In genomic region chr3:151087648-151088047, GRCh38 we compare ENCODE assay signal across 9 cellular contexts. TPM values are rescaled to one million over a fixed set of nuclear protein-coding genes. Genes with fewer than 3 reads are reported as not detected.
DNase-seq lines count a peak whose midpoint lies in the region; ATAC-seq, FAIRE-seq and TF ChIP-seq lines count a peak whose summit lies in the region.
"Had no signal": no experiment of that assay in that cellular context is flagged by ENCODE, and none has a peak within 500 bp of the region (broad histone marks: within the 10 kb centered on the region; RNA-seq: fewer than 3 reads in every experiment).

No MANE protein-coding gene starts in this region.

- H3K4me1 Mint-ChIP-seq in natural killer cell, result peaks cover 11 to 14% of the 10 kb centered on the region in 2 donors

- RAD21 ChIA-PET in GM12878 (lab: Charles Lee; ENCODE audit: unreplicated experiment), result no interaction called here

- TF ChIP-seq POLR2A in GM12878 (IDR thresholded peaks at IDR 0.05; ENCODE audit: low read depth, low read length), result no peak

- POLR2A ChIA-PET in GM12878 (lab: Charles Lee), result no interaction called here

- H3K36me3 Mint-ChIP-seq in natural killer cell, result no peaks in the 10 kb centered on the region

- SMC1A ChIA-PET in GM12878 (lab: Charles Lee; ENCODE audit: uncharacterized antibody, unreplicated experiment), result interaction anchor here (1.0 kb wide), 1 partner anchor 21 kb away, joined by 3 read pairs; no protein-coding TSS in a partner anchor

- H3K79me2 ChIP-seq in KMS-11 (ENCODE audit: insufficient read depth, low read depth) (no peaks in the 10 kb centered on the region), GM12878 (ENCODE audit: control insufficient read depth, insufficient read depth, low read length) (no peaks in the 10 kb centered on the region)

- H4K20me1 ChIP-seq in KMS-11 (ENCODE audit: insufficient read depth), result no peaks in the 10 kb centered on the region
- H4K20me1 ChIP-seq in GM12878 (ENCODE audit: control insufficient read depth, insufficient read depth), result no peaks in the 10 kb centered on the region

- H3K4me2 ChIP-seq in KMS-11 (peak overlapping the region; percentile 74; the same call in 1 of the 2 replicates), GM12878 (ENCODE audit: control insufficient read depth, insufficient read depth) (no peak overlapping the region)

- H3K27ac ChIP-seq in KMS-11 (no peak overlapping the region), GM12878 (ENCODE audit: control insufficient read depth, insufficient read depth) (no peak overlapping the region)

- TF ChIP-seq EP300 in GM12878 (IDR thresholded peaks at IDR 0.05; ENCODE audit: borderline replicate concordance in 1 of 2, control insufficient read depth in 1 of 2, low read depth in 2 of 2, low read length in 2 of 2), result no peak

- peak overlapping the region; percentile 86 for H3K4me3 Mint-ChIP-seq in natural killer cell

- in situ Hi-C loops in GM12878 (cut with MboI), result no loop called here

- 35% methylated on average over 2 of the region's 2 CpGs for WGBS in GM12878 (ENCODE audit: insufficient coverage, insufficient replicate concordance, low lambda C conversion rate, missing lambda C conversion rate)

- H3K4me1 ChIP-seq in ES-I3 (ENCODE audit: insufficient read depth, low read length) (peaks cover 20% of the 10 kb centered on the region), KMS-11 (ENCODE audit: low read depth, poor library complexity, severe bottlenecking) (no peaks in the 10 kb centered on the region), GM12878 (ENCODE audit: control insufficient read depth, insufficient read depth, low read length) (no peaks in the 10 kb centered on the region)

- H3K4me3 ChIP-seq in KMS-11 (IDR thresholded peaks at IDR 0.05; ENCODE audit: insufficient read depth, low read depth, low read length), result no peak overlapping the region
- H3K4me3 ChIP-seq in GM12878, result no peak overlapping the region

- TF ChIP-seq RAD21 in GM12878 (IDR thresholded peaks at IDR 0.05; ENCODE audit: insufficient read depth, low read depth, low read length), result no peak

- H3K36me3 ChIP-seq in ES-I3 (ENCODE audit: insufficient read depth, low read length), result no peaks in the 10 kb centered on the region
- H3K36me3 ChIP-seq in KMS-11 (ENCODE audit: insufficient read depth), result no peaks in the 10 kb centered on the region
- no peaks in the 10 kb centered on the region for H3K36me3 ChIP-seq in GM12878 (ENCODE audit: control insufficient read depth in 2 of 2, insufficient read depth in 2 of 2, low read length in 1 of 2)
- H3K36me3 ChIP-seq: heart right ventricle had no signal

- ATAC-seq in GM12878, result no peak
- no peak for ATAC-seq in natural killer cell
- ATAC-seq in HG03442 (IDR thresholded peaks at IDR 0.05; ENCODE audit: unreplicated experiment), result no peak
- no peak for ATAC-seq in GM21390 (IDR thresholded peaks at IDR 0.05; ENCODE audit: unreplicated experiment)

- CTCF ChIA-PET in GM12878 (lab: Yijun Ruan, JAX), result no interaction called here

- no peak overlapping the region for H3K27ac Mint-ChIP-seq in natural killer cell

- intact Hi-C loops in GM12878 (cut with micrococcal nuclease; ENCODE audit: unreplicated experiment) (no loop called here), natural killer cell (cut with micrococcal nuclease) (no loop called here)

- TF ChIP-seq CTCF in KMS-11 (conservative IDR thresholded peaks at IDR 0.05; ENCODE audit: low read depth, low read length) (no peak), GM12878 (IDR thresholded peaks at IDR 0.05 in 2 of 3, conservative IDR thresholded peaks at IDR 0.05 in 1 of 3; ENCODE audit: control insufficient read depth in 2 of 3, extremely low read depth in 1 of 3, insufficient read depth in 1 of 3, low read depth in 3 of 3, low read length in 3 of 3) (no peak), natural killer cell (IDR thresholded peaks at IDR 0.05) (no peak)

- DNase-seq in GM12878 (ENCODE audit: low read depth, low spot score), result no peak
- DNase-seq in natural killer cell, result no peak
- no peak for DNase-seq in NOMO-1 treated with dmso at 0.1 percent for 144 hours (lab: John Stamatoyannopoulos, UW; ENCODE audit: unreplicated experiment)
- DNase-seq: SHP77 had no signal

- H3K9me3 Mint-ChIP-seq in natural killer cell, result no peaks in the 10 kb centered on the region

- H3K27me3 Mint-ChIP-seq in natural killer cell (ENCODE audit: low read depth in 2 of 2), result peaks cover 16 to 30% of the 10 kb centered on the region in 2 donors

- H2AFZ ChIP-seq in KMS-11 (ENCODE audit: low read depth), result no peak overlapping the region
- no peak overlapping the region for H2AFZ ChIP-seq in GM12878 (ENCODE audit: control insufficient read depth, low read depth, low read length)

- FAIRE-seq in GM12878 (lab: Jason Lieb, UNC), result peak; percentile 31

- H3K27me3 ChIP-seq in KMS-11 (ENCODE audit: insufficient read depth, low read depth) (no peaks in the 10 kb centered on the region), GM12878 (replicated peaks in 1 of 2; ENCODE audit: control insufficient read depth in 2 of 2, insufficient read depth in 2 of 2, low read length in 1 of 2) (peaks cover 9 to 15% of the 10 kb centered on the region in 2 experiments)

- H3K9me3 ChIP-seq in ES-I3 (ENCODE audit: control insufficient read depth, insufficient read depth, low read length), result no peaks in the 10 kb centered on the region
- H3K9me3 ChIP-seq in GM12878 (replicated peaks; ENCODE audit: control insufficient read depth, insufficient read depth, low read length), result no peaks in the 10 kb centered on the region
- H3K9me3 ChIP-seq: heart right ventricle had no signal

- no TSS peak for BruUV-seq in GM12878 (replicated peaks; lab: Mats Ljungman, UMichigan)

- peak overlapping the region; percentile 85 for H3K9ac ChIP-seq in ES-I3 (ENCODE audit: low read depth, low read length)
- H3K9ac ChIP-seq in KMS-11, result no peak overlapping the region
- H3K9ac ChIP-seq in GM12878 (ENCODE audit: control insufficient read depth, insufficient read depth, low read length), result no peak overlapping the region

TF ChIP-seq in GM12878, 131 proteins besides CTCF, POLR2A, EP300 and RAD21:
- no peak for TF ChIP-seq ELK1 (IDR thresholded peaks at IDR 0.05; ENCODE audit: low read depth, low read length)
TF ChIP-seq in GM12878: peak in this region for 0.

RNA-seq across cellular contexts. Expression of gene MED12L, which starts 2.2 kb away (rescaled TPM):
- 0.06 TPM in 1 of 2 replicates, not detected in the other for total RNA-seq in GM12878 (2013; cell fraction: nucleolus; rRNA removed)
- total RNA-seq in GM12878 (2014; rRNA removed) (0.05 and 0.06 TPM in 2 replicates), GM12878 (2014; rRNA removed; fragmentation: Illumina TruSeq; extraction: Trizol) (0.04 and 0.05 TPM in 2 replicates), GM12878 (2021) (0.03 TPM in 2 replicates), natural killer cell (1 to 10 TPM; 3.0 to 6.5 (median 3.0) TPM)
- polyA plus RNA-seq in GM12878 (2011; ENCODE audit: low read depth), result 0.21 TPM
- polyA plus RNA-seq in GM12878 (2011; rRNA removed) (0.01 TPM in 1 of 2 replicates, not detected in the other), GM12878 (2014; fragmentation: Illumina TruSeq; extraction: Trizol) (0.01 and 0.03 TPM in 2 replicates), GM12878 (2014; fragmentation: Nextera tagmentation; extraction: Ambion mirVana) (under 1 TPM; 0.02 to 0.04 TPM), GM12878 (2014; rRNA removed) (0.01 and 0.03 TPM in 2 replicates), GM12878 (2016; fragmentation: Nextera tagmentation; extraction: Ambion mirVana) (under 1 TPM in 1 of 2 experiments, not detected in 1; 0.05 TPM)
- not detected in 2 replicates for polyA plus RNA-seq in GM12878 (2011; cell fraction: cytosol; rRNA removed)
- not detected in 2 replicates for polyA plus RNA-seq in GM12878 (2011; cell fraction: nucleus; rRNA removed)
- polyA plus RNA-seq in GM12878 (2012), result 0.32 and 0.35 TPM in 2 replicates
- not detected in 2 replicates for polyA minus RNA-seq in GM12878 (2011; rRNA and poly(A)+ RNA removed)
- not detected in 2 replicates for polyA minus RNA-seq in GM12878 (2011; cell fraction: cytosol; rRNA and poly(A)+ RNA removed)
- not detected in 2 replicates for polyA minus RNA-seq in GM12878 (2011; cell fraction: nucleus; rRNA and poly(A)+ RNA removed)
